ENCODE assay signal across 8 cellular contexts in the genomic region with DNA sequence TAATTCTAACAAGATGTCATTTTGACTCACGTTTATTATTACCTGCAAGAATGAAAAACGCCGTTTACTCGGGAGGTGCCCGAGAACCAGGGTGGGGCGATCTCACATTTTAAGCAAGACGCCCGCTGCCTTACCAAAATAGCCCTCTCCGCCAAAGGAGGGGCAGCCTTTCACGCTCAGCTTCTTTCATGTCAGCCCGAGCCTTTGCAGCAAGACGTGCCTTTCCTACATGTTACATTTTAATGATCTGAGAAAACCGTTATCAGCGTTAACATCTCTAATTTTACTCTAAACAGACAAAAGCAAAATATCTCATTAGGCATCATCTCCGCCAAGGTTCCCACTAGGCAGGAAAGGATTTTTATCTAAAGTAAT. TPM values are rescaled to one million over a fixed set of nuclear protein-coding genes. Genes with fewer than 3 reads are reported as not detected.
DNase-seq lines count a peak whose midpoint lies in the region; ATAC-seq and TF ChIP-seq lines count a peak whose summit lies in the region.

No MANE protein-coding gene starts in this region.

- H3K9me2 ChIP-seq in Karpas-422 (replicated peaks; ENCODE audit: insufficient read depth, low read length), result no peaks in the 10 kb centered on the region

- H3K27me3 ChIP-seq in Karpas-422 (ENCODE audit: low read length), result no peaks in the 10 kb centered on the region; the same call in 1 of the 2 replicates

- no peak overlapping the region for H3K9ac ChIP-seq in Karpas-422 (ENCODE audit: low read length)

- H3K27ac ChIP-seq in Karpas-422 (ENCODE audit: low read length), result no peak overlapping the region

- ATAC-seq in activated CD8-positive, alpha-beta memory T cell treated with anti-CD3 and anti-CD28 coated beads, Interleukin-2, amount 10 ng/mL, durations not matched to agents 7 days and 5 days, result no peak
- no peak for ATAC-seq in GM21447 (IDR thresholded peaks at IDR 0.05; ENCODE audit: unreplicated experiment)

- peaks cover 49% of the 10 kb centered on the region for H3K27me3 Mint-ChIP-seq in activated CD8-positive, alpha-beta memory T cell treated with anti-CD3 and anti-CD28 coated beads, Interleukin-2, amount 10 ng/mL, durations not matched to agents 7 days and 5 days

- peaks cover 22% of the 10 kb centered on the region for H3K4me1 ChIP-seq in Karpas-422 (ENCODE audit: low read length)

- H3K27ac Mint-ChIP-seq in activated CD8-positive, alpha-beta memory T cell treated with anti-CD3 and anti-CD28 coated beads, Interleukin-2, amount 10 ng/mL, durations not matched to agents 7 days and 5 days, result peak overlapping the region; percentile 85

- H3K36me3 Mint-ChIP-seq in activated CD8-positive, alpha-beta memory T cell treated with anti-CD3 and anti-CD28 coated beads, Interleukin-2, amount 10 ng/mL, durations not matched to agents 7 days and 5 days, result peaks cover 7% of the 10 kb centered on the region

- H3K4me3 ChIP-seq in Karpas-422 (ENCODE audit: low read length) (peak overlapping the region; percentile 67; the same call in 1 of the 2 replicates), fibroblast of mammary gland (ENCODE audit: control insufficient read depth, low read depth, low read length) (peak overlapping the region; percentile 48)

- H3K9me3 ChIP-seq in Karpas-422 (ENCODE audit: low read length), result no peaks in the 10 kb centered on the region

- peak overlapping the region; percentile 84 for H3K4me3 Mint-ChIP-seq in activated CD8-positive, alpha-beta memory T cell treated with anti-CD3 and anti-CD28 coated beads, Interleukin-2, amount 10 ng/mL, durations not matched to agents 7 days and 5 days

- H2AFZ ChIP-seq in Karpas-422 (ENCODE audit: low read length), result peak overlapping the region; percentile 51; the same call in 1 of the 2 replicates

- DNase-seq in Karpas-422, result no peak
- DNase-seq in activated CD8-positive, alpha-beta memory T cell treated with anti-CD3 and anti-CD28 coated beads, Interleukin-2, amount 10 ng/mL, durations not matched to agents 7 days and 5 days, result peak; percentile 66
- DNase-seq in fibroblast of mammary gland (ENCODE audit: low read depth), result no peak
- peak; percentile 56 for DNase-seq in stimulated activated CD4-positive, alpha-beta T cell treated with anti-CD3 and anti-CD28 coated beads, Interleukin-1b, Interleukin-23, amount 100 ng/mL, for 48 hours
- DNase-seq in NK-92 treated with Interleukin-12 subunit alpha and Interleukin-12 subunit beta, amount 100 ng/mL, for 24 hours (lab: John Stamatoyannopoulos, UW), result no peak
- DNase-seq in GOT3 (lab: John Stamatoyannopoulos, UW), result no peak
- no peak for DNase-seq in COLO829 (ENCODE audit: low spot score)

- H3K4me1 Mint-ChIP-seq in activated CD8-positive, alpha-beta memory T cell treated with anti-CD3 and anti-CD28 coated beads, Interleukin-2, amount 10 ng/mL, durations not matched to agents 7 days and 5 days, result peaks cover 29% of the 10 kb centered on the region

- no peak for TF ChIP-seq CTCF in fibroblast of mammary gland (conservative IDR thresholded peaks at IDR 0.05; ENCODE audit: control insufficient read depth, insufficient read depth, low read depth, low read length)

- H3K4me2 ChIP-seq in Karpas-422 (ENCODE audit: low read depth, low read length, poor library complexity, severe bottlenecking), result peak overlapping the region; percentile 78

- CTCF ChIA-PET in activated CD8-positive, alpha-beta memory T cell treated with anti-CD3 and anti-CD28 coated beads, Interleukin-2, amount 10 ng/mL, durations not matched to agents 7 days and 5 days (lab: Charles Lee), result interaction anchor here (1.1 to 15.2 kb wide), 4 partner anchors 99 to 354 kb away, joined by 5 to 258 read pairs (median 28); no protein-coding TSS in a partner anchor

- no peaks in the 10 kb centered on the region for H3K36me3 ChIP-seq in Karpas-422 (ENCODE audit: insufficient read depth, low read length)

- H3K9me3 Mint-ChIP-seq in activated CD8-positive, alpha-beta memory T cell treated with anti-CD3 and anti-CD28 coated beads, Interleukin-2, amount 10 ng/mL, durations not matched to agents 7 days and 5 days (ENCODE audit: low read depth), result no peaks in the 10 kb centered on the region

- H4K20me1 ChIP-seq in Karpas-422 (ENCODE audit: insufficient read depth, low read depth, low read length), result no peaks in the 10 kb centered on the region

- no peaks in the 10 kb centered on the region for H3K79me2 ChIP-seq in Karpas-422 (ENCODE audit: low read length)

RNA-seq across cellular contexts. Expression of gene BACH2, which starts 2.0 kb away (rescaled TPM):
- total RNA-seq in Karpas-422 (2014; rRNA removed; shearing (Covaris generic); ENCODE audit: low replicate concordance), result 1.4 and 3.2 TPM in 2 replicates
- total RNA-seq in activated CD8-positive, alpha-beta memory T cell treated with anti-CD3 and anti-CD28 coated beads, Interleukin-2, amount 10 ng/mL, durations not matched to agents 7 days and 5 days, result 10 to 100 TPM; 21.5 to 22.6 TPM

Comparison
In these comparisons a context has a peak if more than half of its experiments do, and no peak if none do; other contexts are left out.
1. DNase-seq: peak in activated CD8-positive, alpha-beta memory T cell treated with anti-CD3 and anti-CD28 coated beads, Interleukin-2, amount 10 ng/mL, durations not matched to agents 7 days and 5 days (single experiment) and stimulated activated CD4-positive, alpha-beta T cell treated with anti-CD3 and anti-CD28 coated beads, Interleukin-1b, Interleukin-23, amount 100 ng/mL, for 48 hours (single experiment); none in Karpas-422 (single experiment), fibroblast of mammary gland (single experiment), NK-92 treated with Interleukin-12 subunit alpha and Interleukin-12 subunit beta, amount 100 ng/mL, for 24 hours (single experiment), GOT3 (single experiment) and COLO829 (single experiment).